Comparison of ENCODE assay signal across 23 cellular contexts in genomic region chr6:33640361-33640760, GRCh38.
"Had no signal": no experiment of that assay in that cellular context is flagged by ENCODE, and none has a peak within 500 bp of the region (broad histone marks: within the 10 kb centered on the region; RNA-seq: fewer than 3 reads in every experiment).

No MANE protein-coding gene starts in this region.

- H3K4me3 Mint-ChIP-seq: activated CD4-positive, alpha-beta memory T cell treated with anti-CD3 and anti-CD28 coated beads for 36 hours; activated CD4-positive, alpha-beta T cell treated with anti-CD3 and anti-CD28 coated beads, Interleukin-2, amount 10 ng/mL, durations not matched to agents 7 days and 5 days; activated naive CD4-positive, alpha-beta T cell treated with anti-CD3 and anti-CD28 coated beads for 36 hours; activated naive CD8-positive, alpha-beta T cell; activated T-cell treated with anti-CD3 and anti-CD28 coated beads, Interleukin-2, amount 50 U/mL, for 4 hours; activated T-helper 17 cell treated with anti-CD3 and anti-CD28 coated beads, Interleukin-2, amount 50 U/mL, for 72 hours; T-cell had no signal

- H3K4me3 ChIP-seq: cardiac muscle cell, SK-N-MC had no signal

- ATAC-seq: activated T-cell treated with anti-CD3 and anti-CD28 coated beads, Interleukin-2, amount 50 U/mL, for 4 hours; activated T-helper 17 cell treated with anti-CD3 and anti-CD28 coated beads, Interleukin-2, amount 50 U/mL, for 72 hours; Right ventricle myocardium inferior; T-cell had no signal

- H3K27me3 Mint-ChIP-seq: activated CD4-positive, alpha-beta memory T cell treated with anti-CD3 and anti-CD28 coated beads for 36 hours; activated CD4-positive, alpha-beta T cell treated with anti-CD3 and anti-CD28 coated beads, Interleukin-2, amount 10 ng/mL, durations not matched to agents 7 days and 5 days; activated naive CD8-positive, alpha-beta T cell; activated T-helper 17 cell treated with anti-CD3 and anti-CD28 coated beads, Interleukin-2, amount 50 U/mL, for 72 hours; T-cell had no signal

- H3K27me3 ChIP-seq: brain microvascular endothelial cell, cardiac muscle cell had no signal

- H3K9me3 Mint-ChIP-seq: activated CD4-positive, alpha-beta memory T cell treated with anti-CD3 and anti-CD28 coated beads for 36 hours; activated CD4-positive, alpha-beta T cell treated with anti-CD3 and anti-CD28 coated beads, Interleukin-2, amount 10 ng/mL, durations not matched to agents 7 days and 5 days; activated naive CD4-positive, alpha-beta T cell treated with anti-CD3 and anti-CD28 coated beads for 36 hours; activated T-cell treated with anti-CD3 and anti-CD28 coated beads, Interleukin-2, amount 50 U/mL, for 4 hours; activated T-helper 17 cell treated with anti-CD3 and anti-CD28 coated beads, Interleukin-2, amount 50 U/mL, for 72 hours; T-cell had no signal

- H3K27ac Mint-ChIP-seq: activated CD4-positive, alpha-beta memory T cell treated with anti-CD3 and anti-CD28 coated beads for 36 hours; activated naive CD4-positive, alpha-beta T cell treated with anti-CD3 and anti-CD28 coated beads for 36 hours; activated naive CD8-positive, alpha-beta T cell had no signal

- DNase-seq: activated CD4-positive, alpha-beta memory T cell treated with anti-CD3 and anti-CD28 coated beads for 36 hours; activated CD4-positive, alpha-beta T cell treated with anti-CD3 and anti-CD28 coated beads, Interleukin-2, amount 10 ng/mL, durations not matched to agents 7 days and 5 days; activated CD4-positive, CD25-positive, alpha-beta regulatory T cell; activated CD8-positive, alpha-beta memory T cell treated with anti-CD3 and anti-CD28 coated beads for 24 hours; activated gamma-delta T cell; activated naive CD4-positive, alpha-beta T cell treated with anti-CD3 and anti-CD28 coated beads for 36 hours; activated T-cell treated with anti-CD3 and anti-CD28 coated beads, Interleukin-2, amount 50 U/mL, for 4 hours; brain microvascular endothelial cell; Kasumi-1; KBM-7; NCI-H1105 treated with DMSO at 0.1 percent for 48 hours; NCI-H2029; NCI-H2107; NCI-H226; NCI-H526 treated with DMSO at 0.1 percent for 48 hours; NCI-H82; T-cell had no signal

- H3K36me3 ChIP-seq: brain microvascular endothelial cell, cardiac muscle cell had no signal

- H3K27ac ChIP-seq: brain microvascular endothelial cell, cardiac muscle cell, SK-N-MC, VCaP had no signal
